Comparison of ENCODE assay signal across 21 cellular contexts in genomic region chr15:60935130-60935529, GRCh38.
A peak's percentile ranks its signal among the peaks of the same experiment; 100 is the strongest.
DNase-seq lines count a peak whose midpoint lies in the region; ATAC-seq and TF ChIP-seq lines count a peak whose summit lies in the region.
"Had no signal": no experiment of that assay in that cellular context is flagged by ENCODE, and none has a peak within 500 bp of the region (broad histone marks: within the 10 kb centered on the region; RNA-seq: fewer than 3 reads in every experiment).

No MANE protein-coding gene starts in this region.

- WGBS in body of pancreas, 2 donors, result 60 to 62% methylated on average over 1 of the region's 1 CpG
- 27 to 45% methylated on average over 1 of the region's 1 CpG for WGBS in testis, 2 donors

- H3K36me3 ChIP-seq in body of pancreas (replicated peaks in 1 of 2; ENCODE audit: insufficient read depth in 1 of 2, low read depth in 2 of 2), result no peaks in the 10 kb centered on the region
- H3K36me3 ChIP-seq in testis (ENCODE audit: low read depth, missing control alignments), result no peaks in the 10 kb centered on the region
- H3K36me3 ChIP-seq in CD4-positive, alpha-beta memory T cell (ENCODE audit: insufficient read depth, low read length), result no peaks in the 10 kb centered on the region
- H3K36me3 ChIP-seq: MG63, neutrophil had no signal

- H3K27me3 ChIP-seq in body of pancreas (no peaks in the 10 kb centered on the region), testis (no peaks in the 10 kb centered on the region)
- no peaks in the 10 kb centered on the region for H3K27me3 ChIP-seq in CD4-positive, alpha-beta memory T cell (ENCODE audit: insufficient read depth, low read length)
- H3K27me3 ChIP-seq: MG63 had no signal

- no peak overlapping the region for H3K4me3 Mint-ChIP-seq in CD4-positive, alpha-beta memory T cell
- H3K4me3 Mint-ChIP-seq: activated CD4-positive, alpha-beta memory T cell treated with anti-CD3 and anti-CD28 coated beads for 36 hours; CD8-positive, alpha-beta T cell; stimulated activated naive CD8-positive, alpha-beta T cell treated with anti-CD3 and anti-CD28 coated beads, Interleukin-15, amount 100 ng/mL, for 72 hours had no signal

- intact Hi-C loops in body of pancreas (cut with DNase I) (no loop called here), testis (cut with DNase I; ENCODE audit: low total_unique reads) (no loop called here)
- intact Hi-C loops in CD4-positive, alpha-beta memory T cell (cut with micrococcal nuclease), result no loop called here

- no peak for TF ChIP-seq CTCF in body of pancreas (IDR thresholded peaks at IDR 0.05)
- TF ChIP-seq CTCF in testis (IDR thresholded peaks at IDR 0.05), result no peak

- no peaks in the 10 kb centered on the region for H3K9me3 Mint-ChIP-seq in CD4-positive, alpha-beta memory T cell
- H3K9me3 Mint-ChIP-seq: activated CD4-positive, alpha-beta memory T cell treated with anti-CD3 and anti-CD28 coated beads for 36 hours; CD8-positive, alpha-beta T cell; stimulated activated naive CD8-positive, alpha-beta T cell treated with anti-CD3 and anti-CD28 coated beads, Interleukin-15, amount 100 ng/mL, for 72 hours had no signal

- CTCF ChIA-PET in CD4-positive, alpha-beta memory T cell (lab: Charles Lee; ENCODE audit: partially characterized antibody), result no interaction called here

- POLR2A ChIA-PET in CD4-positive, alpha-beta memory T cell (lab: Charles Lee; ENCODE audit: partially characterized antibody), result interaction anchor here (0.7 kb wide), 1 partner anchor 9 kb away, joined by 3 read pairs; no protein-coding TSS in a partner anchor

- H3K4me1 Mint-ChIP-seq in CD4-positive, alpha-beta memory T cell, result peaks cover 9 to 25% (median 14%) of the 10 kb centered on the region in 4 donors

- DNase-seq in body of pancreas (no peak), fibroblast of gingiva (ENCODE audit: low read depth) (peak; percentile 14), pons (ENCODE audit: low spot score) (peak; percentile 60), testis (peak; percentile 49), CD1c-positive myeloid dendritic cell (ENCODE audit: extremely low spot score) (no peak), NCI-H128 (lab: John Stamatoyannopoulos, UW; ENCODE audit: unreplicated experiment) (no peak)
- DNase-seq in CD4-positive, alpha-beta memory T cell, result no peak
- DNase-seq: activated CD4-positive, alpha-beta memory T cell treated with anti-CD3 and anti-CD28 coated beads for 36 hours; activated CD4-positive, CD25-positive, alpha-beta regulatory T cell; activated gamma-delta T cell; CD8-positive, alpha-beta T cell; foreskin fibroblast; GF-D8; MG63; NCI-H1694; NCI-H526 treated with DMSO at 0.1 percent for 48 hours; stimulated activated CD4-positive, alpha-beta T cell treated with anti-CD3 and anti-CD28 coated beads, Interleukin-12 subunit alpha, Interleukin-12 subunit beta, amount 100 ng/mL, for 4 hours; stimulated activated naive CD8-positive, alpha-beta T cell treated with anti-CD3 and anti-CD28 coated beads, Interleukin-15, amount 100 ng/mL, for 72 hours; T1000 had no signal

- H3K27ac ChIP-seq in body of pancreas (peak overlapping the region in 1 of 4 donors; percentile 30), testis (peak overlapping the region in 1 of 2 donors; percentile 73)
- H3K27ac ChIP-seq in CD4-positive, alpha-beta memory T cell (ENCODE audit: low read depth, low read length), result no peak overlapping the region
- H3K27ac ChIP-seq: neutrophil, RWPE1 had no signal

- no peaks in the 10 kb centered on the region for H3K36me3 Mint-ChIP-seq in CD4-positive, alpha-beta memory T cell
- H3K36me3 Mint-ChIP-seq: activated CD4-positive, alpha-beta memory T cell treated with anti-CD3 and anti-CD28 coated beads for 36 hours; CD8-positive, alpha-beta T cell had no signal

- TF ChIP-seq POLR2A in body of pancreas (IDR thresholded peaks at IDR 0.05) (no peak), testis (IDR thresholded peaks at IDR 0.05) (no peak)

- H3K27me3 Mint-ChIP-seq in CD4-positive, alpha-beta memory T cell, result no peaks in the 10 kb centered on the region

- H3K4me1 ChIP-seq in body of pancreas (peaks cover 12% of the 10 kb centered on the region), testis (peaks cover 10% of the 10 kb centered on the region)
- H3K4me1 ChIP-seq in CD4-positive, alpha-beta memory T cell (ENCODE audit: insufficient read depth, low read length), result peaks cover 14% of the 10 kb centered on the region

- H3K4me3 ChIP-seq in body of pancreas, result no peak overlapping the region
- H3K4me3 ChIP-seq in testis, result no peak overlapping the region
- no peak overlapping the region for H3K4me3 ChIP-seq in CD4-positive, alpha-beta memory T cell (ENCODE audit: low read length in 2 of 2)
- H3K4me3 ChIP-seq: MG63 had no signal

- H3K9me3 ChIP-seq in body of pancreas, result no peaks in the 10 kb centered on the region
- no peaks in the 10 kb centered on the region for H3K9me3 ChIP-seq in testis
- H3K9me3 ChIP-seq in CD4-positive, alpha-beta memory T cell (ENCODE audit: control insufficient read depth in 1 of 2, low read length in 2 of 2), result no peaks in the 10 kb centered on the region
- H3K9me3 ChIP-seq: MG63, neutrophil had no signal

- peak overlapping the region in 1 of 7 donors; percentile 14 for H3K27ac Mint-ChIP-seq in CD4-positive, alpha-beta memory T cell
- H3K27ac Mint-ChIP-seq: activated CD4-positive, alpha-beta memory T cell treated with anti-CD3 and anti-CD28 coated beads for 36 hours; CD8-positive, alpha-beta T cell; stimulated activated naive CD8-positive, alpha-beta T cell treated with anti-CD3 and anti-CD28 coated beads, Interleukin-15, amount 100 ng/mL, for 72 hours had no signal

- ATAC-seq in body of pancreas, result peak; percentile 24
- ATAC-seq: CD8-positive, alpha-beta T cell; stimulated activated naive CD8-positive, alpha-beta T cell treated with anti-CD3 and anti-CD28 coated beads, Interleukin-15, amount 100 ng/mL, for 72 hours had no signal

Comparison
In these comparisons a context has a peak if more than half of its experiments do, and no peak if none do; other contexts are left out.
1. DNase-seq: peak in fibroblast of gingiva (single experiment), pons (single experiment) and testis (single experiment); none in body of pancreas (0 of 4), CD1c-positive myeloid dendritic cell (single experiment), NCI-H128 (single experiment) and CD4-positive, alpha-beta memory T cell (0 of 5).